ENCODE assay signal across 7 cellular contexts in the genomic region with DNA sequence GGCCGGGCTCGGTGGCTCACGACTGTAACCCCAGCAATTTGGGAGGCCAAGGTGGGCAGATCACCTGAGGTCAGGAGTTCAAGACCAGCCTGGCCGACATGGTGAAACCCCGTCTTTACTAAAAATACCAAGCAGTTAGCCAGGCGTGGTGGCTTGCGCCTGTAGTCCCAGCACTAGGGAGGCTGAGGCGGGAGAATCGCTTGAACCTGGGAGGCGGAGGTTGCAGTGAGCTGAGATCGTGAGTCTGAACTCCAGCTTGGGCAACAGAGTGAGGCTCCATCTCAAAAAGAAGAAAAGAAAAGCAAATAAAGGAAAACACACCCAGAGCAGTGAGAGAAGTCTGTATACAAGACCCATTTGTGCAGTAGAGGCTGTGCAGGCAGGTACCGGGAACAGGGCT. TPM values are rescaled to one million over a fixed set of nuclear protein-coding genes. Genes with fewer than 3 reads are reported as not detected.
DNase-seq lines count a peak whose midpoint lies in the region; ATAC-seq and TF ChIP-seq lines count a peak whose summit lies in the region.
"Not testable (repeated sequence)": the region's sequence is repeated elsewhere in the genome, so short reads cannot be mapped to it uniquely, and the experiment has no call there.

No MANE protein-coding gene starts in this region.

- peaks cover 20% of the 10 kb centered on the region for H3K27me3 Mint-ChIP-seq in GM23338 (ENCODE audit: insufficient read depth, low read depth, poor library complexity)
- H3K27me3 Mint-ChIP-seq in activated T-cell treated with anti-CD3 and anti-CD28 coated beads, Interleukin-2, amount 50 U/mL, for 24 hours; MCF 10A (ENCODE audit: insufficient read depth, unreplicated experiment): not testable (repeated sequence)

- DNase-seq in GM23338 (ENCODE audit: low spot score); Karpas-422; OCI-LY7 (ENCODE audit: low spot score); activated T-cell treated with anti-CD3 and anti-CD28 coated beads, Interleukin-2, amount 50 U/mL, for 24 hours; MCF 10A (ENCODE audit: unreplicated experiment): not testable (repeated sequence)
- DNase-seq in kidney tubule cell (ENCODE audit: low spot score) = peak; percentile 37

- H3F3A ChIP-seq in GM23338 (replicated peaks; ENCODE audit: low read depth) = peaks cover 36% of the 10 kb centered on the region

- not testable (repeated sequence) for H3K9ac ChIP-seq in Karpas-422 (ENCODE audit: low read length)

- H3K4me2 ChIP-seq in GM23338 = not testable (repeated sequence)
- H3K4me2 ChIP-seq in Karpas-422 (ENCODE audit: low read depth, low read length, poor library complexity, severe bottlenecking) = peak overlapping the region; percentile 87
- peak overlapping the region; percentile 82 for H3K4me2 ChIP-seq in OCI-LY7 (ENCODE audit: low read length)

- H3K4me1 Mint-ChIP-seq in GM23338 (peaks cover 51% of the 10 kb centered on the region), MCF 10A (ENCODE audit: insufficient read depth, unreplicated experiment) (peaks cover 29% of the 10 kb centered on the region)
- peaks cover 49% of the 10 kb centered on the region for H3K4me1 Mint-ChIP-seq in activated T-cell treated with anti-CD3 and anti-CD28 coated beads, Interleukin-2, amount 50 U/mL, for 24 hours (ENCODE audit: low read depth)

- peaks cover 73% of the 10 kb centered on the region for H3K79me2 ChIP-seq in GM23338 (replicated peaks; ENCODE audit: insufficient read depth)
- peaks cover 74% of the 10 kb centered on the region for H3K79me2 ChIP-seq in Karpas-422 (ENCODE audit: low read length)
- peaks cover 73% of the 10 kb centered on the region for H3K79me2 ChIP-seq in OCI-LY7 (ENCODE audit: insufficient read depth, low read depth, low read length)

- not testable (repeated sequence) for H3K27ac Mint-ChIP-seq in GM23338
- H3K27ac Mint-ChIP-seq in activated T-cell treated with anti-CD3 and anti-CD28 coated beads, Interleukin-2, amount 50 U/mL, for 24 hours = peak overlapping the region; percentile 55
- H3K27ac Mint-ChIP-seq in MCF 10A (ENCODE audit: low read depth, unreplicated experiment) = peak overlapping the region; percentile 67

- H3K4me3 ChIP-seq in GM23338; OCI-LY7 (ENCODE audit: low read depth, low read length, poor library complexity, severe bottlenecking): not testable (repeated sequence)
- peak overlapping the region; percentile 21; the same call in 1 of the 2 replicates for H3K4me3 ChIP-seq in Karpas-422 (ENCODE audit: low read length)

- H3K4me1 ChIP-seq in GM23338 (ENCODE audit: insufficient read depth) (peaks cover 27% of the 10 kb centered on the region), Karpas-422 (ENCODE audit: low read length) (peaks cover 48% of the 10 kb centered on the region), OCI-LY7 (ENCODE audit: insufficient read depth, low read length, poor library complexity, severe bottlenecking) (peaks cover 51% of the 10 kb centered on the region)

- not testable (repeated sequence) for H3K9me2 ChIP-seq in GM23338 (ENCODE audit: insufficient read depth); Karpas-422 (replicated peaks; ENCODE audit: insufficient read depth, low read length); OCI-LY7 (ENCODE audit: insufficient read depth, low read length)

- not testable (repeated sequence) for H3K9me3 ChIP-seq in Karpas-422 (ENCODE audit: low read length); OCI-LY7 (ENCODE audit: low read length)

- H3K27ac ChIP-seq in C4-2B (peak overlapping the region; percentile 93), GM23338 (ENCODE audit: low read depth) (0 out of 2 replicates have a peak overlapping the region, but pooled peaks have one; percentile 26)
- not testable (repeated sequence) for H3K27ac ChIP-seq in Karpas-422 (ENCODE audit: low read length); OCI-LY7 (ENCODE audit: low read depth, low read length, poor library complexity, severe bottlenecking)

- intact Hi-C loops in OCI-LY7 (cut with micrococcal nuclease; ENCODE audit: unreplicated experiment); MCF 10A (cut with micrococcal nuclease): not testable (repeated sequence)

- H3K36me3 Mint-ChIP-seq in GM23338 (ENCODE audit: low read depth) (peaks cover 42% of the 10 kb centered on the region), MCF 10A (ENCODE audit: insufficient read depth, unreplicated experiment) (peaks cover 60% of the 10 kb centered on the region)
- H3K36me3 Mint-ChIP-seq in activated T-cell treated with anti-CD3 and anti-CD28 coated beads, Interleukin-2, amount 50 U/mL, for 24 hours (ENCODE audit: low read depth) = peaks cover 72% of the 10 kb centered on the region

- ATAC-seq in GM23338 = not testable (repeated sequence)

- POLR2A ChIA-PET in OCI-LY7 (lab: Charles Lee) = interaction anchor here (0.7 kb wide), 1 partner anchor 14 kb away, joined by 5 read pairs; no protein-coding TSS in a partner anchor
- POLR2A ChIA-PET in MCF 10A (lab: Yijun Ruan, JAX) = interaction anchor here (0.7 kb wide), 1 partner anchor 9 kb away, joined by 5 read pairs; no protein-coding TSS in a partner anchor

- H3K27me3 ChIP-seq in GM23338 (ENCODE audit: insufficient read depth); Karpas-422 (ENCODE audit: low read length): not testable (repeated sequence)

- not testable (repeated sequence) for H2AFZ ChIP-seq in GM23338; Karpas-422 (ENCODE audit: low read length); OCI-LY7 (ENCODE audit: low read length)

- TF ChIP-seq CTCF in C4-2B (conservative IDR thresholded peaks at IDR 0.05); GM23338 (conservative IDR thresholded peaks at IDR 0.05; ENCODE audit: low read depth in 2 of 2); OCI-LY7 (conservative IDR thresholded peaks at IDR 0.05; ENCODE audit: low read length); MCF 10A (IDR thresholded peaks at IDR 0.05; ENCODE audit: unreplicated experiment): not testable (repeated sequence)

- H3K9me3 Mint-ChIP-seq in GM23338; activated T-cell treated with anti-CD3 and anti-CD28 coated beads, Interleukin-2, amount 50 U/mL, for 24 hours; MCF 10A (ENCODE audit: unreplicated experiment): not testable (repeated sequence)

- CTCF ChIA-PET in OCI-LY7 (lab: Charles Lee; ENCODE audit: unreplicated experiment) = not testable (repeated sequence)
- CTCF ChIA-PET in MCF 10A (lab: Yijun Ruan, JAX) = interaction anchor here (1.1 kb wide), 1 partner anchor 82 kb away, joined by 3 read pairs; no protein-coding TSS in a partner anchor

- not testable (repeated sequence) for BruUV-seq in OCI-LY7 (replicated peaks; lab: Mats Ljungman, UMichigan); MCF 10A (replicated peaks; lab: Mats Ljungman, UMichigan)

- H4K20me1 ChIP-seq in GM23338 (replicated peaks; ENCODE audit: insufficient read depth) = peaks cover 37% of the 10 kb centered on the region
- H4K20me1 ChIP-seq in Karpas-422 (ENCODE audit: insufficient read depth, low read depth, low read length); OCI-LY7 (ENCODE audit: insufficient read depth, low read length): not testable (repeated sequence)

- H3K4me3 Mint-ChIP-seq in GM23338; MCF 10A (ENCODE audit: unreplicated experiment): not testable (repeated sequence)
- peak overlapping the region; percentile 20 for H3K4me3 Mint-ChIP-seq in activated T-cell treated with anti-CD3 and anti-CD28 coated beads, Interleukin-2, amount 50 U/mL, for 24 hours

- H3K36me3 ChIP-seq in GM23338 (ENCODE audit: insufficient read depth) = not testable (repeated sequence)
- H3K36me3 ChIP-seq in Karpas-422 (ENCODE audit: insufficient read depth, low read length) (peaks cover 14% of the 10 kb centered on the region; the same call in 1 of the 2 replicates), OCI-LY7 (ENCODE audit: insufficient read depth, low read length) (peaks cover 54% of the 10 kb centered on the region)

RNA-seq across cellular contexts. Expression of gene RCC1, which starts 15.0 kb away (rescaled TPM):
- total RNA-seq in GM23338 (2014; rRNA removed; shearing (Covaris generic)) = 88.8 and 97.4 TPM in 2 replicates
- 35.6 and 36.9 TPM in 2 replicates for polyA plus RNA-seq in GM23338 (2016; fragmentation: Nextera tagmentation; extraction: Ambion mirVana)
- total RNA-seq in Karpas-422 (2014; rRNA removed; shearing (Covaris generic); ENCODE audit: low replicate concordance) = 27.5 and 49.7 TPM in 2 replicates
- 87.6 and 101 TPM in 2 replicates for total RNA-seq in OCI-LY7 (2014; rRNA removed; shearing (Covaris generic))
- 95.3 and 108 TPM in 2 replicates for total RNA-seq in OCI-LY7 (2022)
- total RNA-seq in MCF 10A (2022) = 30.3 and 42.4 TPM in 2 replicates

RNA-seq across cellular contexts. Expression of gene TRNAU1AP, which starts 32.1 kb away (rescaled TPM):
- total RNA-seq in GM23338 (2014; rRNA removed; shearing (Covaris generic)) = 13.0 and 20.3 TPM in 2 replicates
- 39.2 and 42.1 TPM in 2 replicates for polyA plus RNA-seq in GM23338 (2016; fragmentation: Nextera tagmentation; extraction: Ambion mirVana)
- total RNA-seq in Karpas-422 (2014; rRNA removed; shearing (Covaris generic); ENCODE audit: low replicate concordance) = 22.4 and 28.6 TPM in 2 replicates
- 30.6 and 39.6 TPM in 2 replicates for total RNA-seq in OCI-LY7 (2014; rRNA removed; shearing (Covaris generic))
- total RNA-seq in OCI-LY7 (2022) = 41.8 and 47.7 TPM in 2 replicates
- total RNA-seq in MCF 10A (2022) = 28.2 and 33.4 TPM in 2 replicates
